Comparison of ENCODE assay signal across 8 cellular contexts in the genomic region with DNA sequence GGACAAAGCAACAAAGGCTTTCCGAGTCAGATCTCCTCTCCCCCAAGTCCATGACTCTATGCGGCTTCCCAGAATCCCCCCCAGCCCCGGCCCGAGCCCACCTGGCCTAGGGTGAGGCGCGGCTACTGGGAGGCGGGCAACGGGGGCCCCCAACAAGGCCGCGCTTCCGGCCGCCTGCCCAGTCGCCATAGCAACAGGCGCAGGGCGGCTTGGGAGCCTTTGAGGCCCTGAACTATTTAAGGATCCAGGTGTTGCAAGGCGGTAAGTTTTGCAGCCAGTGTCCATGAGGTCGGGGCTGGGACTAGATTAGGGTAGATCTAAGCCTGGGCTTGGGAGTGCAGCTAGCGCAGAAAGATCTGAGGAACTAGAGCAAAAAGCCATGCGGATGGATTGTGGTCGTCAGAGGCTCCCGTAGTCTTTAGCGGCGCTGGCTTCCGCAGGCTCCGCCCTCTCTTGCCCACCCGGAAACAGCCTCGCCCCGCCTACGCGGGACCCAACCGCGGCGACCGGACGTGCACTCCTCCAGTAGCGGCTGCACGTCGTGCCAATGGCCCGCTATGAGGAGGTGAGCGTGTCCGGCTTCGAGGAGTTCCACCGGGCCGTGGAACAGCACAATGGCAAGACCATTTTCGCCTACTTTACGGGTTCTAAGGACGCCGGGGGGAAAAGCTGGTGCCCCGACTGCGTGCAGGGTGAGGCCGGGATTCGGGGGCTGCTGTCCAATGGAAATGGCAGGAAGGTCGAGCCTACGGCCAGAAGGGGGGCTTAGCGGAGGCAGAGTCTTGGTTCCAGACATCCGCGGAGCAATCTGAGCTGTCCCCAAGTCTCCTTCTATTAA. TPM values are rescaled to one million over a fixed set of nuclear protein-coding genes. Genes with fewer than 3 reads are reported as not detected.
A peak's percentile ranks its signal among the peaks of the same experiment; 100 is the strongest.
DNase-seq lines count a peak whose midpoint lies in the region; ATAC-seq, FAIRE-seq and TF ChIP-seq lines count a peak whose summit lies in the region.

KIAA0753 (minus strand) TSS at position 176 of the 838 bp plus-strand sequence. CDS start 5,608 bp downstream, outside the sequence.
TXNDC17 (plus strand) TSS at position 525 of the 838 bp plus-strand sequence; CDS start at position 548, 23 bp downstream.

- peaks cover 34% of the 10 kb centered on the region for H3K36me3 Mint-ChIP-seq in activated CD4-positive, alpha-beta T cell treated with anti-CD3 and anti-CD28 coated beads, Interleukin-2, amount 10 ng/mL, durations not matched to agents 7 days and 5 days (ENCODE audit: low read depth)

- no peaks in the 10 kb centered on the region for H4K20me1 ChIP-seq in HepG2 (ENCODE audit: insufficient read depth, low read length)

- H3K36me3 ChIP-seq in BJ (ENCODE audit: control insufficient read depth, insufficient read depth, low read length) = peaks cover 2% of the 10 kb centered on the region
- peaks cover 1 to 6% of the 10 kb centered on the region in 2 experiments; a peak in 3 of 5 replicates for H3K36me3 ChIP-seq in HepG2 (replicated peaks in 1 of 2; ENCODE audit: control insufficient read depth in 1 of 2, insufficient read depth in 2 of 2, low read length in 2 of 2)

- WGBS in HepG2 (ENCODE audit: low lambda C conversion rate) = 0% methylated on average over 16 of the region's 57 CpGs

- H3K27me3 Mint-ChIP-seq in activated CD4-positive, alpha-beta T cell treated with anti-CD3 and anti-CD28 coated beads, Interleukin-2, amount 10 ng/mL, durations not matched to agents 7 days and 5 days = no peaks in the 10 kb centered on the region

- H3K4me1 ChIP-seq in HepG2 (ENCODE audit: insufficient read depth, low read length) = peaks cover 29% of the 10 kb centered on the region

- peak; percentile 94 to 98 for TF ChIP-seq POLR2A in HepG2 (IDR thresholded peaks at IDR 0.05; ENCODE audit: insufficient read depth in 1 of 2, low read depth in 2 of 2, low read length in 2 of 2)

- no TSS peak for BruUV-seq in HepG2 (replicated peaks; lab: Mats Ljungman, UMichigan)

- ATAC-seq in HG03460 (IDR thresholded peaks at IDR 0.05; ENCODE audit: unreplicated experiment) = peak; percentile 81
- peak; percentile 89 for ATAC-seq in HepG2

- in situ Hi-C loops in HepG2 (cut with HindIII; ENCODE audit: extremely low pct_ligation_motif_present, low pct_unique_long_range_greater_than_20kb) = loop anchor here (5.0 kb wide), 1 partner anchor 168 kb away; no protein-coding TSS in a partner anchor

- peak within 1 kb of the TSS; percentile 96 for H2AFZ ChIP-seq in HepG2 (ENCODE audit: low read length)

- CTCF ChIA-PET in BJ (lab: Yijun Ruan, JAX) (interaction anchor here (1.0 to 2.7 kb wide), 4 partner anchors 13 to 279 kb away, joined by 3 to 17 read pairs (median 4); no protein-coding TSS in a partner anchor), HepG2 (lab: Yijun Ruan, JAX; ENCODE audit: low intra/inter-chr PET ratio, low total read pairs) (no interaction called here)
- CTCF ChIA-PET in activated CD4-positive, alpha-beta T cell treated with anti-CD3 and anti-CD28 coated beads, Interleukin-2, amount 10 ng/mL, durations not matched to agents 7 days and 5 days (lab: Charles Lee) = no interaction called here

- peaks cover 35% of the 10 kb centered on the region for H3K79me2 ChIP-seq in HepG2 (ENCODE audit: insufficient read depth, low read length)

- peak within 1 kb of the TSS; percentile 95 for H3K27ac ChIP-seq in HepG2 (ENCODE audit: extremely low read length, insufficient read depth, low read length)

- H3K9ac ChIP-seq in HepG2 (ENCODE audit: insufficient read depth, low read depth, low read length) = peak within 1 kb of the TSS; percentile 87

- POLR2A ChIA-PET in BJ (lab: Charles Lee) (interaction anchor here (0.6 kb wide), 1 partner anchor 1909 kb away, joined by 4 read pairs; no protein-coding TSS in a partner anchor), HepG2 (lab: Yijun Ruan, JAX) (interaction anchor here (1.3 to 1.8 kb wide), 2 partner anchors 10 to 60 kb away, joined by 3 to 6 read pairs; partner anchors contain the start of genes C17orf100 and MED31)
- POLR2A ChIA-PET in activated CD4-positive, alpha-beta T cell treated with anti-CD3 and anti-CD28 coated beads, Interleukin-2, amount 10 ng/mL, durations not matched to agents 7 days and 5 days (lab: Charles Lee) = interaction anchor here (2.0 kb wide), 1 partner anchor 11 kb away, joined by 6 read pairs; the partner anchor contains the start of genes C17orf100 and MED31

- H3K27me3 ChIP-seq in BJ (ENCODE audit: control insufficient read depth, insufficient read depth, low read length) = no peaks in the 10 kb centered on the region
- no peaks in the 10 kb centered on the region for H3K27me3 ChIP-seq in HepG2 (ENCODE audit: control insufficient read depth in 1 of 2, insufficient read depth in 2 of 2, low read length in 2 of 2)

- H3K4me3 ChIP-seq in BJ (ENCODE audit: low read depth, low read length) = peak within 1 kb of the TSS; percentile 84
- H3K4me3 ChIP-seq in HepG2 (replicated peaks in 1 of 3; ENCODE audit: insufficient read depth in 1 of 3, low read depth in 2 of 3, low read length in 3 of 3) = peak within 1 kb of the TSS; percentile 77 to 85 (median 84)

- FAIRE-seq in HepG2 (lab: Jason Lieb, UNC) = peak; percentile 78

- intact Hi-C loops in HepG2 (cut with micrococcal nuclease; ENCODE audit: unreplicated experiment) = loop anchor here (1.0 to 2.0 kb wide), 2 partner anchors 11 to 168 kb away; partner anchors contain the start of genes C17orf100 and MED31

- peak; percentile 63 for DNase-seq in BJ (ENCODE audit: low read depth)
- peak; percentile 51 for DNase-seq in GM19240 (ENCODE audit: insufficient read length, low spot score)
- DNase-seq in NCI-H748 (lab: John Stamatoyannopoulos, UW; ENCODE audit: unreplicated experiment) = peak; percentile 95
- peak; percentile 93 for DNase-seq in activated CD4-positive, alpha-beta T cell treated with anti-CD3 and anti-CD28 coated beads, Interleukin-2, amount 10 ng/mL, durations not matched to agents 7 days and 5 days
- peak; percentile 87 for DNase-seq in dedifferentiated amniotic fluid mesenchymal stem cell (ENCODE audit: extremely low spot score)
- peak; percentile 79 for DNase-seq in HepG2 (ENCODE audit: low spot score)
- peak; percentile 93 to 95 for DNase-seq in stimulated activated CD4-positive, alpha-beta T cell treated with anti-CD3 and anti-CD28 coated beads, Interleukin-2, amount 100 ng/mL, for 48 hours

- H3K4me3 Mint-ChIP-seq in activated CD4-positive, alpha-beta T cell treated with anti-CD3 and anti-CD28 coated beads, Interleukin-2, amount 10 ng/mL, durations not matched to agents 7 days and 5 days = peak within 1 kb of the TSS; percentile 94

- no peaks in the 10 kb centered on the region for H3K9me3 Mint-ChIP-seq in activated CD4-positive, alpha-beta T cell treated with anti-CD3 and anti-CD28 coated beads, Interleukin-2, amount 10 ng/mL, durations not matched to agents 7 days and 5 days

- peak within 1 kb of the TSS; percentile 93 for H3K4me2 ChIP-seq in HepG2 (ENCODE audit: low read depth, low read length)

- peak in 1 of 2 experiments; percentile 40; a peak in 1 of 4 replicates for TF ChIP-seq EP300 in HepG2 (IDR thresholded peaks at IDR 0.05; ENCODE audit: low read depth in 2 of 2, low read length in 2 of 2)
- peak; percentile 33; the same call in 1 of the 2 replicates for TF ChIP-seq EP300 in HepG2 (CRISPR knock-in tag; IDR thresholded peaks at IDR 0.05; ENCODE audit: borderline replicate concordance)

- no peak for TF ChIP-seq RAD21 in HepG2 (CRISPR knock-in tag; IDR thresholded peaks at IDR 0.05)

- peak within 1 kb of the TSS; percentile 96 for H3K27ac Mint-ChIP-seq in activated CD4-positive, alpha-beta T cell treated with anti-CD3 and anti-CD28 coated beads, Interleukin-2, amount 10 ng/mL, durations not matched to agents 7 days and 5 days

- peaks cover 57% of the 10 kb centered on the region for H3K4me1 Mint-ChIP-seq in activated CD4-positive, alpha-beta T cell treated with anti-CD3 and anti-CD28 coated beads, Interleukin-2, amount 10 ng/mL, durations not matched to agents 7 days and 5 days

- TF ChIP-seq CTCF in BJ (IDR thresholded peaks at IDR 0.05; ENCODE audit: insufficient read depth, low read depth, low read length) (no peak), HepG2 (CRISPR knock-in tag; IDR thresholded peaks at IDR 0.05) (no peak)

- H3K9me3 ChIP-seq in HepG2 (ENCODE audit: low read length) = no peaks in the 10 kb centered on the region

RNA-seq across cellular contexts. Expression of gene KIAA0753, which starts in this region (rescaled TPM):
- polyA plus RNA-seq in BJ (2011; rRNA removed) = 5.4 and 7.9 TPM in 2 replicates
- polyA minus RNA-seq in BJ (2011; rRNA and poly(A)+ RNA removed) = 10.5 and 11.0 TPM in 2 replicates
- total RNA-seq in activated CD4-positive, alpha-beta T cell treated with anti-CD3 and anti-CD28 coated beads, Interleukin-2, amount 10 ng/mL, durations not matched to agents 7 days and 5 days = 10 to 100 TPM; 16.3 to 17.6 TPM
- 9.1 and 10.7 TPM in 2 replicates for total RNA-seq in HepG2 (2016; rRNA removed; fragmentation: Illumina TruSeq; extraction: Trizol)
- total RNA-seq in HepG2 (2016; cell fraction: cytosol; rRNA removed; fragmentation: Illumina TruSeq; extraction: Trizol; ENCODE audit: low read depth) = 10.1 and 10.8 TPM in 2 replicates
- total RNA-seq in HepG2 (2016; cell fraction: insoluble cytoplasmic fraction; rRNA removed; fragmentation: Illumina TruSeq; extraction: Trizol) = 8.7 and 9.2 TPM in 2 replicates
- total RNA-seq in HepG2 (2016; cell fraction: membrane; rRNA removed; fragmentation: Illumina TruSeq; extraction: Trizol) = 8.4 and 8.8 TPM in 2 replicates
- total RNA-seq in HepG2 (2016; cell fraction: nucleus; rRNA removed; fragmentation: Illumina TruSeq; extraction: Trizol) = 13.9 and 14.9 TPM in 2 replicates
- polyA plus RNA-seq in HepG2 (2011; rRNA removed) = 4.6 and 5.2 TPM in 2 replicates
- 1.5 and 2.1 TPM in 2 replicates for polyA plus RNA-seq in HepG2 (2011; cell fraction: cytosol; rRNA removed)
- polyA plus RNA-seq in HepG2 (2011; cell fraction: nucleus; rRNA removed) = 9.1 and 10.2 TPM in 2 replicates
- 3.9 and 4.2 TPM in 2 replicates for polyA plus RNA-seq in HepG2 (2012)
- 0.69 and 0.77 TPM in 2 replicates for polyA plus RNA-seq in HepG2 (2016; cell fraction: cytosol; fragmentation: Illumina TruSeq; extraction: Trizol; ENCODE audit: low read depth)
- polyA plus RNA-seq in HepG2 (2016; cell fraction: insoluble cytoplasmic fraction; fragmentation: Illumina TruSeq; extraction: Trizol; ENCODE audit: low read depth) = 8.6 and 8.9 TPM in 2 replicates
- 2.1 and 3.3 TPM in 2 replicates for polyA plus RNA-seq in HepG2 (2016; cell fraction: membrane; fragmentation: Illumina TruSeq; extraction: Trizol; ENCODE audit: low read depth)
- 16.8 and 22.4 TPM in 2 replicates for polyA plus RNA-seq in HepG2 (2016; cell fraction: nucleus; fragmentation: Illumina TruSeq; extraction: Trizol; ENCODE audit: insufficient read depth, low read depth)
- polyA minus RNA-seq in HepG2 (2011; rRNA and poly(A)+ RNA removed; ENCODE audit: low replicate concordance) = 2.2 and 12.2 TPM in 2 replicates
- polyA minus RNA-seq in HepG2 (2011; cell fraction: cytosol; rRNA and poly(A)+ RNA removed) = 2.5 and 3.3 TPM in 2 replicates
- polyA minus RNA-seq in HepG2 (2011; cell fraction: nucleus; rRNA and poly(A)+ RNA removed) = 21.6 and 23.2 TPM in 2 replicates

RNA-seq across cellular contexts. Expression of gene TXNDC17, which starts in this region (rescaled TPM):
- 213 TPM in 2 replicates for polyA plus RNA-seq in BJ (2011; rRNA removed)
- 38.5 and 59.7 TPM in 2 replicates for polyA minus RNA-seq in BJ (2011; rRNA and poly(A)+ RNA removed)
- total RNA-seq in activated CD4-positive, alpha-beta T cell treated with anti-CD3 and anti-CD28 coated beads, Interleukin-2, amount 10 ng/mL, durations not matched to agents 7 days and 5 days = 10 to 100 TPM; 49.0 to 69.0 TPM
- total RNA-seq in HepG2 (2016; rRNA removed; fragmentation: Illumina TruSeq; extraction: Trizol) = 266 and 359 TPM in 2 replicates
- total RNA-seq in HepG2 (2016; cell fraction: cytosol; rRNA removed; fragmentation: Illumina TruSeq; extraction: Trizol; ENCODE audit: low read depth) = 93.1 and 113 TPM in 2 replicates
- 255 and 373 TPM in 2 replicates for total RNA-seq in HepG2 (2016; cell fraction: insoluble cytoplasmic fraction; rRNA removed; fragmentation: Illumina TruSeq; extraction: Trizol)
- total RNA-seq in HepG2 (2016; cell fraction: membrane; rRNA removed; fragmentation: Illumina TruSeq; extraction: Trizol) = 138 and 151 TPM in 2 replicates
- total RNA-seq in HepG2 (2016; cell fraction: nucleus; rRNA removed; fragmentation: Illumina TruSeq; extraction: Trizol) = 76.2 and 83.8 TPM in 2 replicates
- polyA plus RNA-seq in HepG2 (2011; rRNA removed) = 147 and 188 TPM in 2 replicates
- polyA plus RNA-seq in HepG2 (2011; cell fraction: cytosol; rRNA removed) = 236 and 276 TPM in 2 replicates
- 40.2 and 44.6 TPM in 2 replicates for polyA plus RNA-seq in HepG2 (2011; cell fraction: nucleus; rRNA removed)
- polyA plus RNA-seq in HepG2 (2012) = 97.0 and 122 TPM in 2 replicates
- polyA plus RNA-seq in HepG2 (2016; cell fraction: cytosol; fragmentation: Illumina TruSeq; extraction: Trizol; ENCODE audit: low read depth) = 101 and 125 TPM in 2 replicates
- 322 and 359 TPM in 2 replicates for polyA plus RNA-seq in HepG2 (2016; cell fraction: insoluble cytoplasmic fraction; fragmentation: Illumina TruSeq; extraction: Trizol; ENCODE audit: low read depth)
- 105 and 119 TPM in 2 replicates for polyA plus RNA-seq in HepG2 (2016; cell fraction: membrane; fragmentation: Illumina TruSeq; extraction: Trizol; ENCODE audit: low read depth)
- 146 and 155 TPM in 2 replicates for polyA plus RNA-seq in HepG2 (2016; cell fraction: nucleus; fragmentation: Illumina TruSeq; extraction: Trizol; ENCODE audit: insufficient read depth, low read depth)
- 30.3 and 88.3 TPM in 2 replicates for polyA minus RNA-seq in HepG2 (2011; rRNA and poly(A)+ RNA removed; ENCODE audit: low replicate concordance)
- polyA minus RNA-seq in HepG2 (2011; cell fraction: cytosol; rRNA and poly(A)+ RNA removed) = 40.0 and 52.4 TPM in 2 replicates
- polyA minus RNA-seq in HepG2 (2011; cell fraction: nucleus; rRNA and poly(A)+ RNA removed) = 10.8 and 14.4 TPM in 2 replicates

Comparison
In these comparisons a context has a peak if more than half of its experiments do, and no peak if none do; other contexts are left out.
1. Peak in every context shown above with its lines: DNase-seq, ATAC-seq, H3K4me3 ChIP-seq and H3K27ac ChIP-seq.